In genomic region chr9:117424291-117424690, GRCh38 we compare ENCODE assay signal across 2 cellular contexts.
TF ChIP-seq lines count a peak whose summit lies in the region.

No MANE protein-coding gene starts in this region.

TF ChIP-seq in K562, 482 proteins besides CTCF, POLR2A, EP300 and RAD21:
- TF ChIP-seq RBM25 (IDR thresholded peaks at IDR 0.05; ENCODE audit: low read depth, low read length, severe bottlenecking) (peak; percentile 69), ZC3H11A (IDR thresholded peaks at IDR 0.05; ENCODE audit: low read depth, low read length) (no peak)
TF ChIP-seq in K562: peak in this region for 1.

TF ChIP-seq in H1, 55 proteins besides CTCF, POLR2A, EP300 and RAD21:
- no peak for TF ChIP-seq JUND (IDR thresholded peaks at IDR 0.05; ENCODE audit: low read length)
- TF ChIP-seq KDM1A (IDR thresholded peaks at IDR 0.05; ENCODE audit: borderline replicate concordance, low read length): peak; percentile 65; the same call in 1 of the 2 replicates
